In genomic region chr2:173962583-173963110, GRCh38 we compare ENCODE assay signal across 8 cellular contexts. TPM values are rescaled to one million over a fixed set of nuclear protein-coding genes. Genes with fewer than 3 reads are reported as not detected.
A peak's percentile ranks its signal among the peaks of the same experiment; 100 is the strongest.
DNase-seq lines count a peak whose midpoint lies in the region; ATAC-seq and TF ChIP-seq lines count a peak whose summit lies in the region.

No MANE protein-coding gene starts in this region.

- H3K79me2 ChIP-seq in SU-DHL-6 (ENCODE audit: insufficient read depth, low read length): peaks cover 58% of the 10 kb centered on the region
- H3K79me2 ChIP-seq in smooth muscle cell (ENCODE audit: low read depth): peaks cover 62% of the 10 kb centered on the region

- WGBS in smooth muscle cell (ENCODE audit: low lambda C conversion rate): 17% methylated on average over 4 of the region's 4 CpGs

- peak overlapping the region; percentile 91 for H3K4me2 ChIP-seq in SU-DHL-6 (ENCODE audit: low read depth, low read length, poor library complexity, severe bottlenecking)
- peak overlapping the region; percentile 94 for H3K4me2 ChIP-seq in smooth muscle cell

- H3K36me3 ChIP-seq in SU-DHL-6 (ENCODE audit: low read length) (peaks cover 40% of the 10 kb centered on the region), smooth muscle cell (ENCODE audit: low read depth) (no peaks in the 10 kb centered on the region)

- no peak for ATAC-seq in foreskin keratinocyte
- ATAC-seq in GM19395 (IDR thresholded peaks at IDR 0.05; ENCODE audit: unreplicated experiment): no peak
- no peak for ATAC-seq in GM21390 (IDR thresholded peaks at IDR 0.05; ENCODE audit: unreplicated experiment)
- ATAC-seq in GM19467 (IDR thresholded peaks at IDR 0.05; ENCODE audit: unreplicated experiment): no peak

- H4K20me1 ChIP-seq in SU-DHL-6 (ENCODE audit: low read depth, low read length): peaks cover 36% of the 10 kb centered on the region
- peaks cover 55% of the 10 kb centered on the region for H4K20me1 ChIP-seq in smooth muscle cell (ENCODE audit: low read depth)

- peak overlapping the region; percentile 99 for H3K27ac ChIP-seq in SU-DHL-6 (ENCODE audit: low read depth, low read length)
- H3K27ac ChIP-seq in foreskin keratinocyte: peak overlapping the region; percentile 98
- peak overlapping the region; percentile 98 for H3K27ac ChIP-seq in smooth muscle cell (ENCODE audit: low read depth)

- DNase-seq in NCI-H82 (lab: John Stamatoyannopoulos, UW) (peak; percentile 44), NCI-H82 treated with DMSO at 0.1 percent for 48 hours (lab: John Stamatoyannopoulos, UW; ENCODE audit: unreplicated experiment) (no peak), foreskin keratinocyte (no peak), smooth muscle cell (lab: John Stamatoyannopoulos, UW; ENCODE audit: unreplicated experiment) (no peak)

- peak overlapping the region; percentile 100 for H3K9ac ChIP-seq in SU-DHL-6 (ENCODE audit: low read length)
- H3K9ac ChIP-seq in smooth muscle cell (ENCODE audit: low read depth): peak overlapping the region; percentile 34

- no peaks in the 10 kb centered on the region for H3K9me2 ChIP-seq in SU-DHL-6 (replicated peaks; ENCODE audit: insufficient read depth, low read length)

- H3K27me3 ChIP-seq in SU-DHL-6 (ENCODE audit: low read length) (no peaks in the 10 kb centered on the region), foreskin keratinocyte (no peaks in the 10 kb centered on the region), smooth muscle cell (ENCODE audit: low read depth) (no peaks in the 10 kb centered on the region)

- H3K9me3 ChIP-seq in SU-DHL-6 (ENCODE audit: insufficient read depth, low read length) (no peaks in the 10 kb centered on the region), smooth muscle cell (replicated peaks; ENCODE audit: low read depth) (no peaks in the 10 kb centered on the region)

- H2AFZ ChIP-seq in SU-DHL-6 (ENCODE audit: low read depth, low read length, severe bottlenecking) (no peak overlapping the region), smooth muscle cell (ENCODE audit: low read depth) (no peak overlapping the region)

- H3K4me1 ChIP-seq in foreskin keratinocyte (peaks cover 11% of the 10 kb centered on the region), smooth muscle cell (ENCODE audit: low read depth) (peaks cover 39% of the 10 kb centered on the region)

- H3F3A ChIP-seq in SU-DHL-6 (ENCODE audit: insufficient read depth) (peaks cover 16% of the 10 kb centered on the region), smooth muscle cell (ENCODE audit: low read depth) (peaks cover 33% of the 10 kb centered on the region)

- TF ChIP-seq CTCF in SU-DHL-6 (IDR thresholded peaks at IDR 0.05; ENCODE audit: insufficient read depth, low read length, poor library complexity, severe bottlenecking) (no peak), foreskin keratinocyte (conservative IDR thresholded peaks at IDR 0.05) (no peak), smooth muscle cell (IDR thresholded peaks at IDR 0.05; ENCODE audit: borderline replicate concordance, insufficient read depth, poor library complexity, severe bottlenecking) (no peak)

- H3K4me3 ChIP-seq in SU-DHL-6 (ENCODE audit: insufficient read depth, low read length, poor library complexity, severe bottlenecking) (peak overlapping the region; percentile 99), smooth muscle cell (peak overlapping the region; percentile 66)

RNA-seq across cellular contexts. Expression of gene SP3, which starts 2.5 kb away (rescaled TPM):
- 63.9 and 64.1 TPM in 2 replicates for total RNA-seq in foreskin keratinocyte
- 10.2 and 13.0 TPM in 2 replicates for polyA plus RNA-seq in foreskin keratinocyte
- total RNA-seq in smooth muscle cell: 84.5 and 109 TPM in 2 replicates
- 24.5 and 31.4 TPM in 2 replicates for polyA plus RNA-seq in smooth muscle cell
